In genomic region chrX:120035522-120036309, GRCh38 we compare ENCODE assay signal across 11 cellular contexts. TPM values are rescaled to one million over a fixed set of nuclear protein-coding genes. Genes with fewer than 3 reads are reported as not detected.
DNase-seq lines count a peak whose midpoint lies in the region; ATAC-seq and TF ChIP-seq lines count a peak whose summit lies in the region.
"Not testable (repeated sequence)": the region's sequence is repeated elsewhere in the genome, so short reads cannot be mapped to it uniquely, and the experiment has no call there.
"Had no signal": no experiment of that assay in that cellular context is flagged by ENCODE, and none has a peak within 500 bp of the region (broad histone marks: within the 10 kb centered on the region; RNA-seq: fewer than 3 reads in every experiment).

No MANE protein-coding gene starts in this region.

- POLR2A ChIA-PET in OCI-LY7 (lab: Charles Lee) = interaction anchor here (1.4 kb wide), 1 partner anchor 44 kb away, joined by 3 read pairs; no protein-coding TSS in a partner anchor

- TF ChIP-seq POLR2A in GM18505 (IDR thresholded peaks at IDR 0.05; ENCODE audit: borderline replicate concordance, extremely low read depth, insufficient read depth, insufficient read length) = not testable (repeated sequence)

- H3K4me1 ChIP-seq in OCI-LY7 (ENCODE audit: insufficient read depth, low read length, poor library complexity, severe bottlenecking) = peaks cover 37% of the 10 kb centered on the region
- not testable (repeated sequence) for H3K4me1 ChIP-seq in right cardiac atrium (ENCODE audit: control insufficient read depth, insufficient read depth, low read length)

- 64% methylated on average over 9 of the region's 9 CpGs for WGBS in right cardiac atrium

- H3K9me2 ChIP-seq in OCI-LY7 (ENCODE audit: insufficient read depth, low read length) = not testable (repeated sequence)

- DNase-seq in OCI-LY7 (ENCODE audit: low spot score) (peak; percentile 84), right cardiac atrium (peak in 2 of 3 donors; percentile 43 to 58)

- not testable (repeated sequence) for H3K36me3 ChIP-seq in OCI-LY7 (ENCODE audit: insufficient read depth, low read length)

- ATAC-seq in GM18505 (IDR thresholded peaks at IDR 0.05; ENCODE audit: unreplicated experiment) (peak; percentile 85), GM19328 (IDR thresholded peaks at IDR 0.05; ENCODE audit: unreplicated experiment) (peak; percentile 86), GM21723 (IDR thresholded peaks at IDR 0.05; ENCODE audit: unreplicated experiment) (peak; percentile 94), HG03045 (IDR thresholded peaks at IDR 0.05; ENCODE audit: unreplicated experiment) (peak; percentile 67), HG03571 (IDR thresholded peaks at IDR 0.05; ENCODE audit: unreplicated experiment) (peak; percentile 75)
- not testable (repeated sequence) for ATAC-seq in right cardiac atrium

- intact Hi-C loops in OCI-LY7 (cut with micrococcal nuclease; ENCODE audit: unreplicated experiment) = loop anchor here (10.0 kb wide), 1 partner anchor 51 kb away; no protein-coding TSS in a partner anchor
- intact Hi-C loops in right cardiac atrium (cut with DNase I) = not testable (repeated sequence)

- CTCF ChIA-PET in OCI-LY7 (lab: Charles Lee; ENCODE audit: unreplicated experiment) = not testable (repeated sequence)

- peak overlapping the region; percentile 97 for H3K4me2 ChIP-seq in OCI-LY7 (ENCODE audit: low read length)

- not testable (repeated sequence) for H3K79me2 ChIP-seq in OCI-LY7 (ENCODE audit: insufficient read depth, low read depth, low read length)

- BruUV-seq in OCI-LY7 (replicated peaks; lab: Mats Ljungman, UMichigan) = not testable (repeated sequence)

- TF ChIP-seq CTCF in OCI-LY7 (conservative IDR thresholded peaks at IDR 0.05; ENCODE audit: low read length) = not testable (repeated sequence)

- H4K20me1 ChIP-seq in OCI-LY7 (ENCODE audit: insufficient read depth, low read length) = not testable (repeated sequence)

- peak overlapping the region; percentile 71 for H3K4me3 ChIP-seq in OCI-LY7 (ENCODE audit: low read depth, low read length, poor library complexity, severe bottlenecking)
- H3K4me3 ChIP-seq in right cardiac atrium (ENCODE audit: low read length) = not testable (repeated sequence)

- H3K9me3 ChIP-seq in OCI-LY7 (ENCODE audit: low read length); right cardiac atrium (ENCODE audit: control insufficient read depth, low read length): not testable (repeated sequence)

- peak overlapping the region; percentile 85 for H3K27ac ChIP-seq in OCI-LY7 (ENCODE audit: low read depth, low read length, poor library complexity, severe bottlenecking)
- H3K27ac ChIP-seq in right cardiac atrium (ENCODE audit: low read length) = not testable (repeated sequence)

- H3K27me3 ChIP-seq in right cardiac atrium (ENCODE audit: control insufficient read depth, insufficient read depth) = not testable (repeated sequence)

- peak overlapping the region; percentile 76; the same call in 1 of the 2 replicates for H2AFZ ChIP-seq in OCI-LY7 (ENCODE audit: low read length)

RNA-seq across cellular contexts. Expression of gene RHOXF2B, which starts 41.8 kb away (rescaled TPM):
- total RNA-seq in OCI-LY7 (2014; rRNA removed; shearing (Covaris generic)) = not detected in 2 replicates
- total RNA-seq in OCI-LY7 (2022) (not detected in 2 replicates), right cardiac atrium (not detected)
- polyA plus RNA-seq in right cardiac atrium = not detected
- total RNA-seq: activated T-helper 2 cell treated with anti-CD3 and anti-CD28 coated beads, Interferon-gamma antibody, Interleukin-2, Interleukin-4, amounts not matched to agents 10 μg/mL and 5 μg/mL and 100 μg/mL, durations not matched to agents 14 hours and 24 hours and 36 hours; endothelial cell of umbilical vein; gastrocnemius medialis; urinary bladder had no signal
- polyA plus RNA-seq: endothelial cell of umbilical vein, urinary bladder had no signal
